In the genomic region with DNA sequence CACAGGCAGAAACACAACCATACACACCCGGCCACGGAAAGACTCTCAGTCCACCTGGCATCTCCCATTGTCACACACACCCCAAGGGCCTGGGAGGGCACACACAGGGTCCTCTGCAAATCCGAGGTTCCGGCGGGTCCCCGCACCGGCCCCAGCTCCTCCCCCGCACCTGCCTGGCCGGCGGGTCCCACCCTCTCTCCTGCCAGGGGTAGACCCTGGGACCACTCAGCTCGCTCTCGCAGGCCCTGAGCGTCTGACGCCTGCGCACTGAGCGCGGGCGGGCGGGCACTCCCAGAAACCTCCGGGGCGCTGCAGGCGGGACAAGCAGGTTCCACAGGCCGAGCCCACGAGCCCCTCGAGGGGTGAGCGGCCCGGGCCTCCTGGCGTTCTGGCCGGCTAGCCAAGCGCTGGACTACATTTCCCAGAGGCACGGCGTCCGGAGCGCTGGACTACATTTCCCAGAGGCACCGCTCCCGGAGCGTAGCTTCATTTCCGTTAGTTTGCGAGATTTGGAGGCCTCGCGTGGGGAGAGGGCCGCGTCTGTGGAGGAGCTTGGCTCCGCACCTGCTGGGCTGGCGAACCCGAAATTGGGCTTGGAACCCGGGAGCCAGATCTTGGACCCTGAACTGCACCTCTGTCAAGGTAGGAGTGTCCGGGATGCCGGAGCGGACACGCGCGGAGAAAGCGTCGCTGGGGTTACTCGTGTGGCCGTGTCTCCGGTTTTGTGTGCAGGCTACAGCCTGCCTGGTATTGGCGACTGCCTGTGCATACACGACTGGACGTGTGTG, we compare ENCODE assay signal across 8 cellular contexts. TPM values are rescaled to one million over a fixed set of nuclear protein-coding genes. Genes with fewer than 3 reads are reported as not detected.
DNase-seq lines count a peak whose midpoint lies in the region; ATAC-seq and FAIRE-seq lines count a peak whose summit lies in the region.

A gene (plus strand): TSS at position 505 of the 788 bp plus-strand sequence. CDS start 10,686 bp downstream, outside the sequence.

- H3K4me1 ChIP-seq in endocrine pancreas (ENCODE audit: control insufficient read depth, insufficient read depth, low read length) (peaks cover 6% of the 10 kb centered on the region), mesenchymal stem cell (ENCODE audit: control insufficient read depth, insufficient read depth, low read depth, low read length) (no peaks in the 10 kb centered on the region)

- H3K4me3 Mint-ChIP-seq in activated CD8-positive, alpha-beta memory T cell treated with anti-CD3 and anti-CD28 coated beads, Interleukin-2, amount 10 ng/mL, durations not matched to agents 7 days and 5 days, result peak within 1 kb of the TSS; percentile 94

- H2BK5ac ChIP-seq in mesenchymal stem cell (ENCODE audit: low read depth, low read length, poor library complexity, severe bottlenecking), result peak within 1 kb of the TSS; percentile 53

- no peak within 1 kb of the TSS for H2BK12ac ChIP-seq in mesenchymal stem cell (ENCODE audit: low read length in 2 of 2)

- no peak within 1 kb of the TSS for H3K23ac ChIP-seq in mesenchymal stem cell (ENCODE audit: low read length in 2 of 2)

- H3K14ac ChIP-seq in mesenchymal stem cell (ENCODE audit: low read length in 2 of 2), result peak within 1 kb of the TSS; percentile 61 to 74

- peak within 1 kb of the TSS; percentile 68 for H4K91ac ChIP-seq in mesenchymal stem cell (ENCODE audit: low read length)

- no peak within 1 kb of the TSS for H2BK15ac ChIP-seq in mesenchymal stem cell (ENCODE audit: low read depth, poor library complexity, severe bottlenecking)

- FAIRE-seq in HTR-8/SVneo (lab: Jason Lieb, UNC), result peak; percentile 31

- H3K4me1 Mint-ChIP-seq in activated CD8-positive, alpha-beta memory T cell treated with anti-CD3 and anti-CD28 coated beads, Interleukin-2, amount 10 ng/mL, durations not matched to agents 7 days and 5 days, result peaks cover 21% of the 10 kb centered on the region

- H3K9me3 ChIP-seq in endocrine pancreas (ENCODE audit: control insufficient read depth, low read length), result peaks cover 8% of the 10 kb centered on the region
- peaks cover 19% of the 10 kb centered on the region for H3K9me3 ChIP-seq in mesenchymal stem cell (ENCODE audit: control insufficient read depth, low read length)

- peak within 1 kb of the TSS; percentile 67 to 92 for H3K18ac ChIP-seq in mesenchymal stem cell (ENCODE audit: low read depth in 1 of 2, low read length in 2 of 2)

- H3K9me3 Mint-ChIP-seq in activated CD8-positive, alpha-beta memory T cell treated with anti-CD3 and anti-CD28 coated beads, Interleukin-2, amount 10 ng/mL, durations not matched to agents 7 days and 5 days (ENCODE audit: low read depth), result peaks cover 19% of the 10 kb centered on the region

- peak within 1 kb of the TSS; percentile 98 for H2AFZ ChIP-seq in mesenchymal stem cell (ENCODE audit: low read depth, low read length)

- peak within 1 kb of the TSS; percentile 93 for H3K4me3 ChIP-seq in endocrine pancreas (ENCODE audit: control insufficient read depth, insufficient read depth, low read length)
- peak within 1 kb of the TSS; percentile 71 to 94 for H3K4me3 ChIP-seq in mesenchymal stem cell (ENCODE audit: insufficient read depth in 1 of 2, low read depth in 1 of 2, low read length in 2 of 2)

- CTCF ChIA-PET in activated CD8-positive, alpha-beta memory T cell treated with anti-CD3 and anti-CD28 coated beads, Interleukin-2, amount 10 ng/mL, durations not matched to agents 7 days and 5 days (lab: Charles Lee), result interaction anchor here (1.2 to 1.3 kb wide), 3 partner anchors 105 to 863 kb away, joined by 3 to 5 read pairs (median 4); a partner anchor contains a TSS

- peak within 1 kb of the TSS; percentile 87 for H3K4me2 ChIP-seq in mesenchymal stem cell (ENCODE audit: low read length, poor library complexity, severe bottlenecking)

- H3K36me3 ChIP-seq in endocrine pancreas (ENCODE audit: control insufficient read depth, insufficient read depth, low read length) (peaks cover 3% of the 10 kb centered on the region), mesenchymal stem cell (ENCODE audit: control insufficient read depth in 1 of 2, insufficient read depth in 2 of 2, low read depth in 1 of 2, low read length in 2 of 2) (no peaks in the 10 kb centered on the region)

- peak within 1 kb of the TSS in 1 of 2 experiments; percentile 84 for H3K4ac ChIP-seq in mesenchymal stem cell (ENCODE audit: low read depth in 1 of 2, low read length in 2 of 2)

- H3K27me3 ChIP-seq in endocrine pancreas (ENCODE audit: control insufficient read depth, insufficient read depth, low read length), result no peaks in the 10 kb centered on the region
- H3K27me3 ChIP-seq in mesenchymal stem cell (ENCODE audit: control insufficient read depth in 1 of 2, insufficient read depth in 1 of 2, low read length in 2 of 2), result no peaks in the 10 kb centered on the region

- no peak within 1 kb of the TSS for H2BK120ac ChIP-seq in mesenchymal stem cell (ENCODE audit: low read depth, low read length)

- H3K27ac Mint-ChIP-seq in activated CD8-positive, alpha-beta memory T cell treated with anti-CD3 and anti-CD28 coated beads, Interleukin-2, amount 10 ng/mL, durations not matched to agents 7 days and 5 days, result peak within 1 kb of the TSS; percentile 94

- DNase-seq in COLO829 (ENCODE audit: low spot score), result peak; percentile 56
- peak; percentile 87 for DNase-seq in HTR-8/SVneo (ENCODE audit: insufficient read length, low spot score)
- DNase-seq in NOMO-1 treated with dmso at 0.1 percent for 144 hours (lab: John Stamatoyannopoulos, UW; ENCODE audit: unreplicated experiment), result peak; percentile 90
- peak; percentile 96 for DNase-seq in activated CD8-positive, alpha-beta memory T cell treated with anti-CD3 and anti-CD28 coated beads, Interleukin-2, amount 10 ng/mL, durations not matched to agents 7 days and 5 days
- peak; percentile 97 for DNase-seq in mesenchymal stem cell
- peak; percentile 69 for DNase-seq in stimulated activated CD8-positive, alpha-beta memory T cell treated with anti-CD3 and anti-CD28 coated beads, Interleukin-12 subunit alpha, Interleukin-12 subunit beta, amount 100 ng/mL, for 24 hours (ENCODE audit: extremely low read depth)

- peak within 1 kb of the TSS; percentile 92 for H3K9ac ChIP-seq in endocrine pancreas (ENCODE audit: control insufficient read depth, insufficient read depth, low read length)
- H3K9ac ChIP-seq in mesenchymal stem cell (ENCODE audit: low read length), result peak within 1 kb of the TSS; percentile 92

- no peaks in the 10 kb centered on the region for H3K27me3 Mint-ChIP-seq in activated CD8-positive, alpha-beta memory T cell treated with anti-CD3 and anti-CD28 coated beads, Interleukin-2, amount 10 ng/mL, durations not matched to agents 7 days and 5 days

- H3K36me3 Mint-ChIP-seq in activated CD8-positive, alpha-beta memory T cell treated with anti-CD3 and anti-CD28 coated beads, Interleukin-2, amount 10 ng/mL, durations not matched to agents 7 days and 5 days, result peaks cover 42% of the 10 kb centered on the region

- peak within 1 kb of the TSS; percentile 95 for H4K8ac ChIP-seq in mesenchymal stem cell (ENCODE audit: low read length)

- H3K27ac ChIP-seq in mesenchymal stem cell (ENCODE audit: low read length, poor library complexity, severe bottlenecking), result peak within 1 kb of the TSS; percentile 30

- peaks cover 11% of the 10 kb centered on the region for H3K79me1 ChIP-seq in mesenchymal stem cell (replicated peaks; ENCODE audit: low read length, poor library complexity, severe bottlenecking)

- ATAC-seq in GM21360 (IDR thresholded peaks at IDR 0.05; ENCODE audit: unreplicated experiment), result peak; percentile 92
- peak; percentile 96 for ATAC-seq in activated CD8-positive, alpha-beta memory T cell treated with anti-CD3 and anti-CD28 coated beads, Interleukin-2, amount 10 ng/mL, durations not matched to agents 7 days and 5 days

- no peak within 1 kb of the TSS for H2AK5ac ChIP-seq in mesenchymal stem cell (ENCODE audit: low read length, severe bottlenecking)

- under 1% methylated on average over 60 of the region's 61 CpGs for WGBS in mesenchymal stem cell

RNA-seq across cellular contexts. Expression of the gene that starts here (rescaled TPM):
- total RNA-seq in activated CD8-positive, alpha-beta memory T cell treated with anti-CD3 and anti-CD28 coated beads, Interleukin-2, amount 10 ng/mL, durations not matched to agents 7 days and 5 days, result 10 to 100 TPM; 10.4 to 12.2 TPM
- polyA plus RNA-seq in mesenchymal stem cell (2013, experiment 1 of 2), result 2.5 TPM
- polyA plus RNA-seq in mesenchymal stem cell (2013, experiment 2 of 2), result 2.8 TPM

Comparison
In these comparisons a context has a peak if more than half of its experiments do, and no peak if none do; other contexts are left out.
1. Peak in every context shown above with its lines: DNase-seq, ATAC-seq, H3K4me3 ChIP-seq and H3K27ac ChIP-seq.